ENCODE assay signal across 9 cellular contexts in genomic region chr4:82889287-82889686, GRCh38. TPM values are rescaled to one million over a fixed set of nuclear protein-coding genes. Genes with fewer than 3 reads are reported as not detected.
DNase-seq lines count a peak whose midpoint lies in the region; ATAC-seq and TF ChIP-seq lines count a peak whose summit lies in the region.
"Had no signal": no experiment of that assay in that cellular context is flagged by ENCODE, and none has a peak within 500 bp of the region (broad histone marks: within the 10 kb centered on the region; RNA-seq: fewer than 3 reads in every experiment).

No MANE protein-coding gene starts in this region.

- H3F3A ChIP-seq in GM23338 (replicated peaks; ENCODE audit: low read depth), result peaks cover 9% of the 10 kb centered on the region; the same call in 1 of the 2 replicates

- no peak overlapping the region for H2AFZ ChIP-seq in GM23338

- H3K36me3 ChIP-seq in GM23338 (ENCODE audit: insufficient read depth), result peaks cover 12% of the 10 kb centered on the region; the same call in 1 of the 2 replicates
- peaks cover 26% of the 10 kb centered on the region for H3K36me3 ChIP-seq in SJCRH30
- H3K36me3 ChIP-seq in rectal smooth muscle tissue (ENCODE audit: control insufficient read depth, insufficient read depth, low read length), result peaks cover 9% of the 10 kb centered on the region

- no peaks in the 10 kb centered on the region for H3K9me2 ChIP-seq in GM23338 (ENCODE audit: insufficient read depth)

- no peak overlapping the region for H3K9ac ChIP-seq in rectal smooth muscle tissue (ENCODE audit: low read length)

- peak overlapping the region; percentile 90 for H3K4me3 Mint-ChIP-seq in GM23338

- no peak overlapping the region for H3K27ac Mint-ChIP-seq in GM23338

- peaks cover 18% of the 10 kb centered on the region for H3K36me3 Mint-ChIP-seq in GM23338 (ENCODE audit: low read depth)

- no peaks in the 10 kb centered on the region for H3K27me3 ChIP-seq in GM23338 (ENCODE audit: insufficient read depth)
- no peaks in the 10 kb centered on the region for H3K27me3 ChIP-seq in SJCRH30
- H3K27me3 ChIP-seq in rectal smooth muscle tissue (ENCODE audit: control insufficient read depth, insufficient read depth, low read length), result no peaks in the 10 kb centered on the region

- peak overlapping the region; percentile 92 for H3K4me2 ChIP-seq in GM23338

- H3K27me3 Mint-ChIP-seq in GM23338 (ENCODE audit: insufficient read depth, low read depth, poor library complexity), result no peaks in the 10 kb centered on the region

- TF ChIP-seq CTCF in GM23338 (conservative IDR thresholded peaks at IDR 0.05; ENCODE audit: low read depth in 2 of 2) (no peak), epithelial cell of proximal tubule (conservative IDR thresholded peaks at IDR 0.05; ENCODE audit: low read depth, low read length) (no peak)

- H3K79me2 ChIP-seq in GM23338 (replicated peaks; ENCODE audit: insufficient read depth), result peaks cover 71% of the 10 kb centered on the region

- H4K20me1 ChIP-seq in GM23338 (replicated peaks; ENCODE audit: insufficient read depth), result peaks cover 25% of the 10 kb centered on the region

- H3K4me1 ChIP-seq in GM23338 (ENCODE audit: insufficient read depth) (peaks cover 16% of the 10 kb centered on the region), SJCRH30 (peaks cover 4% of the 10 kb centered on the region; the same call in 1 of the 2 replicates), rectal smooth muscle tissue (ENCODE audit: control insufficient read depth, insufficient read depth, low read length) (peaks cover 11% of the 10 kb centered on the region)

- H3K9me3 ChIP-seq in SJCRH30 (replicated peaks), result no peaks in the 10 kb centered on the region

- ATAC-seq in GM23338 (no peak), HG02885 (IDR thresholded peaks at IDR 0.05; ENCODE audit: poor library complexity, unreplicated experiment) (no peak), HG02571 (IDR thresholded peaks at IDR 0.05; ENCODE audit: unreplicated experiment) (no peak)

- peak overlapping the region; percentile 93 for H3K4me3 ChIP-seq in GM23338
- H3K4me3 ChIP-seq in SJCRH30, result peak overlapping the region; percentile 91
- H3K4me3 ChIP-seq in epithelial cell of proximal tubule (ENCODE audit: low read depth, low read length), result peak overlapping the region; percentile 92
- H3K4me3 ChIP-seq in rectal smooth muscle tissue (ENCODE audit: low read length), result peak overlapping the region; percentile 94

- DNase-seq in GM23338 (ENCODE audit: low spot score) (no peak), SJCRH30 (no peak), epithelial cell of proximal tubule (ENCODE audit: low read depth) (no peak), NOMO-1 treated with DMSO at 0.1 percent for 48 hours (lab: John Stamatoyannopoulos, UW; ENCODE audit: unreplicated experiment) (no peak), mesenteric fat pad (ENCODE audit: low spot score) (no peak)
- DNase-seq: NCI-H1694 treated with DMSO at 0.1 percent for 48 hours had no signal

- no peak overlapping the region for H3K27ac ChIP-seq in GM23338 (ENCODE audit: low read depth)
- no peak overlapping the region for H3K27ac ChIP-seq in SJCRH30
- H3K27ac ChIP-seq in rectal smooth muscle tissue (ENCODE audit: low read depth, low read length), result no peak overlapping the region

- H3K4me1 Mint-ChIP-seq in GM23338, result peaks cover 9% of the 10 kb centered on the region; the same call in 2 of the 3 replicates

- no peaks in the 10 kb centered on the region for H3K9me3 Mint-ChIP-seq in GM23338

TF ChIP-seq in GM23338, 12 proteins besides CTCF, POLR2A, EP300 and RAD21 (continues in another document):
- TF ChIP-seq POLR2AphosphoS5 (IDR thresholded peaks at IDR 0.05; ENCODE audit: low read depth), result no peak
- no peak for TF ChIP-seq JUNB (IDR thresholded peaks at IDR 0.05; ENCODE audit: unreplicated experiment)
- TF ChIP-seq ZNF114 (CRISPR knock-in tag; IDR thresholded peaks at IDR 0.05), result no peak
- TF ChIP-seq ZNF331 (CRISPR knock-in tag; IDR thresholded peaks at IDR 0.05; ENCODE audit: low read depth), result no peak
- TF ChIP-seq EZH2phosphoT487 (IDR thresholded peaks at IDR 0.05; ENCODE audit: unreplicated experiment), result no peak
- TF ChIP-seq EZH2 (IDR thresholded peaks at IDR 0.05; ENCODE audit: low read depth, unreplicated experiment), result no peak
- no peak for TF ChIP-seq STAT1 (IDR thresholded peaks at IDR 0.05; ENCODE audit: unreplicated experiment)
- no peak for TF ChIP-seq NANOG (IDR thresholded peaks at IDR 0.05; ENCODE audit: borderline replicate concordance)
- TF ChIP-seq, protein P1, sequence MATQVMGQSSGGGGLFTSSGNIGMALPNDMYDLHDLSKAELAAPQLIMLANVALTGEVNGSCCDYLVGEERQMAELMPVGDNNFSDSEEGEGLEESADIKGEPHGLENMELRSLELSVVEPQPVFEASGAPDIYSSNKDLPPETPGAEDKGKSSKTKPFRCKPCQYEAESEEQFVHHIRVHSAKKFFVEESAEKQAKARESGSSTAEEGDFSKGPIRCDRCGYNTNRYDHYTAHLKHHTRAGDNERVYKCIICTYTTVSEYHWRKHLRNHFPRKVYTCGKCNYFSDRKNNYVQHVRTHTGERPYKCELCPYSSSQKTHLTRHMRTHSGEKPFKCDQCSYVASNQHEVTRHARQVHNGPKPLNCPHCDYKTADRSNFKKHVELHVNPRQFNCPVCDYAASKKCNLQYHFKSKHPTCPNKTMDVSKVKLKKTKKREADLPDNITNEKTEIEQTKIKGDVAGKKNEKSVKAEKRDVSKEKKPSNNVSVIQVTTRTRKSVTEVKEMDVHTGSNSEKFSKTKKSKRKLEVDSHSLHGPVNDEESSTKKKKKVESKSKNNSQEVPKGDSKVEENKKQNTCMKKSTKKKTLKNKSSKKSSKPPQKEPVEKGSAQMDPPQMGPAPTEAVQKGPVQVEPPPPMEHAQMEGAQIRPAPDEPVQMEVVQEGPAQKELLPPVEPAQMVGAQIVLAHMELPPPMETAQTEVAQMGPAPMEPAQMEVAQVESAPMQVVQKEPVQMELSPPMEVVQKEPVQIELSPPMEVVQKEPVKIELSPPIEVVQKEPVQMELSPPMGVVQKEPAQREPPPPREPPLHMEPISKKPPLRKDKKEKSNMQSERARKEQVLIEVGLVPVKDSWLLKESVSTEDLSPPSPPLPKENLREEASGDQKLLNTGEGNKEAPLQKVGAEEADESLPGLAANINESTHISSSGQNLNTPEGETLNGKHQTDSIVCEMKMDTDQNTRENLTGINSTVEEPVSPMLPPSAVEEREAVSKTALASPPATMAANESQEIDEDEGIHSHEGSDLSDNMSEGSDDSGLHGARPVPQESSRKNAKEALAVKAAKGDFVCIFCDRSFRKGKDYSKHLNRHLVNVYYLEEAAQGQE (IDR thresholded peaks at IDR 0.05; ENCODE audit: unreplicated experiment), result no peak
- no peak for TF ChIP-seq CREB1 (CRISPR knock-in tag; IDR thresholded peaks at IDR 0.05; ENCODE audit: low read depth)

RNA-seq across cellular contexts. Expression of gene SEC31A, which starts 1.7 kb away (rescaled TPM):
- 98.8 and 110 TPM in 2 replicates for total RNA-seq in GM23338 (2014; rRNA removed; shearing (Covaris generic))
- 88.8 and 91.0 TPM in 2 replicates for polyA plus RNA-seq in GM23338 (2016; fragmentation: Nextera tagmentation; extraction: Ambion mirVana)
- total RNA-seq in SJCRH30 (2014; rRNA removed; shearing (Covaris generic)), result 139 and 153 TPM in 2 replicates
- total RNA-seq in epithelial cell of proximal tubule, result 77.0 and 98.8 TPM in 2 replicates
- 244 TPM for total RNA-seq in mesenteric fat pad

RNA-seq across cellular contexts. Expression of gene THAP9, which starts 11.2 kb away (rescaled TPM):
- total RNA-seq in GM23338 (2014; rRNA removed; shearing (Covaris generic)), result 22.3 and 24.5 TPM in 2 replicates
- polyA plus RNA-seq in GM23338 (2016; fragmentation: Nextera tagmentation; extraction: Ambion mirVana), result 6.8 and 8.7 TPM in 2 replicates
- total RNA-seq in SJCRH30 (2014; rRNA removed; shearing (Covaris generic)), result 13.0 and 15.3 TPM in 2 replicates
- total RNA-seq in epithelial cell of proximal tubule (2.5 and 3.0 TPM in 2 replicates), mesenteric fat pad (2.0 TPM)
